ENCODE assay signal across 7 cellular contexts in genomic region chr17:48107137-48108055, GRCh38. TPM values are rescaled to one million over a fixed set of nuclear protein-coding genes. Genes with fewer than 3 reads are reported as not detected.
DNase-seq lines count a peak whose midpoint lies in the region; ATAC-seq, FAIRE-seq and TF ChIP-seq lines count a peak whose summit lies in the region.

TSS of gene SNX11 (plus strand) at chr17:48107766. CDS start at chr17:48112044, 4,278 bp downstream.

- H4K20me1 ChIP-seq in astrocyte (ENCODE audit: insufficient read depth, low read length) = peaks cover 26% of the 10 kb centered on the region

- H3K36me3 Mint-ChIP-seq in astrocyte (ENCODE audit: low read depth, unreplicated experiment) = peaks cover 5% of the 10 kb centered on the region

- ATAC-seq in GM18508 (IDR thresholded peaks at IDR 0.05; ENCODE audit: insufficient read depth, unreplicated experiment) (peak; percentile 46), HG02981 (IDR thresholded peaks at IDR 0.05; ENCODE audit: unreplicated experiment) (peak; percentile 74)

- no peaks in the 10 kb centered on the region for H3K36me3 ChIP-seq in astrocyte (ENCODE audit: insufficient read depth, low read length)

- peak within 1 kb of the TSS; percentile 85 for H3K9ac ChIP-seq in astrocyte (ENCODE audit: low read length)

- H3K27me3 Mint-ChIP-seq in astrocyte (ENCODE audit: low read depth, unreplicated experiment) = no peaks in the 10 kb centered on the region

- peak within 1 kb of the TSS; percentile 94 for H3K4me3 Mint-ChIP-seq in astrocyte (ENCODE audit: unreplicated experiment)

- peak within 1 kb of the TSS; percentile 92 for H3K4me3 ChIP-seq in astrocyte (ENCODE audit: insufficient read depth, low read depth, low read length)

- H3K4me2 ChIP-seq in astrocyte (ENCODE audit: low read length) = peak within 1 kb of the TSS; percentile 94

- no peaks in the 10 kb centered on the region for H3K9me3 ChIP-seq in astrocyte (ENCODE audit: insufficient read depth, low read depth, low read length)

- H3K27ac ChIP-seq in astrocyte (ENCODE audit: low read depth, low read length) = peak within 1 kb of the TSS; percentile 66

- H3K27ac Mint-ChIP-seq in astrocyte (ENCODE audit: unreplicated experiment) = peak within 1 kb of the TSS; percentile 67

- FAIRE-seq in astrocyte (lab: Jason Lieb, UNC) = no peak

- peak; percentile 54 for DNase-seq in NCI-H2029 treated with DMSO at 0.1 percent for 48 hours (lab: John Stamatoyannopoulos, UW)
- peak; percentile 98 for DNase-seq in T-helper 22 cell (ENCODE audit: low read depth)
- DNase-seq in astrocyte (ENCODE audit: low read depth) = peak; percentile 77
- DNase-seq in hepatic stellate cell (ENCODE audit: low spot score) = peak; percentile 91
- DNase-seq in retina = peak; percentile 96

- H3K9me3 Mint-ChIP-seq in astrocyte (ENCODE audit: unreplicated experiment) = no peaks in the 10 kb centered on the region

- H3K79me2 ChIP-seq in astrocyte (ENCODE audit: insufficient read depth, low read length) = peaks cover 43% of the 10 kb centered on the region

- H2AFZ ChIP-seq in astrocyte (ENCODE audit: low read depth, low read length) = peak within 1 kb of the TSS; percentile 98

- TF ChIP-seq CTCF in astrocyte (IDR thresholded peaks at IDR 0.05; ENCODE audit: insufficient read depth, low read depth, low read length) = no peak

- H3K4me1 Mint-ChIP-seq in astrocyte (ENCODE audit: low read depth, unreplicated experiment) = peaks cover 9% of the 10 kb centered on the region

- H3K4me1 ChIP-seq in astrocyte (ENCODE audit: insufficient read depth, low read length) = peaks cover 8% of the 10 kb centered on the region

- H3K27me3 ChIP-seq in astrocyte (ENCODE audit: insufficient read depth, low read length) = no peaks in the 10 kb centered on the region

RNA-seq across cellular contexts. Expression of gene SNX11, which starts in this region (rescaled TPM):
- total RNA-seq in astrocyte = 30.4 and 33.3 TPM in 2 replicates

Comparison
In these comparisons a context has a peak if more than half of its experiments do, and no peak if none do; other contexts are left out.
1. Peak in every context shown above with its lines: DNase-seq, ATAC-seq, H3K4me3 ChIP-seq and H3K27ac ChIP-seq.